Comparison of ENCODE assay signal across 11 cellular contexts in the genomic region with DNA sequence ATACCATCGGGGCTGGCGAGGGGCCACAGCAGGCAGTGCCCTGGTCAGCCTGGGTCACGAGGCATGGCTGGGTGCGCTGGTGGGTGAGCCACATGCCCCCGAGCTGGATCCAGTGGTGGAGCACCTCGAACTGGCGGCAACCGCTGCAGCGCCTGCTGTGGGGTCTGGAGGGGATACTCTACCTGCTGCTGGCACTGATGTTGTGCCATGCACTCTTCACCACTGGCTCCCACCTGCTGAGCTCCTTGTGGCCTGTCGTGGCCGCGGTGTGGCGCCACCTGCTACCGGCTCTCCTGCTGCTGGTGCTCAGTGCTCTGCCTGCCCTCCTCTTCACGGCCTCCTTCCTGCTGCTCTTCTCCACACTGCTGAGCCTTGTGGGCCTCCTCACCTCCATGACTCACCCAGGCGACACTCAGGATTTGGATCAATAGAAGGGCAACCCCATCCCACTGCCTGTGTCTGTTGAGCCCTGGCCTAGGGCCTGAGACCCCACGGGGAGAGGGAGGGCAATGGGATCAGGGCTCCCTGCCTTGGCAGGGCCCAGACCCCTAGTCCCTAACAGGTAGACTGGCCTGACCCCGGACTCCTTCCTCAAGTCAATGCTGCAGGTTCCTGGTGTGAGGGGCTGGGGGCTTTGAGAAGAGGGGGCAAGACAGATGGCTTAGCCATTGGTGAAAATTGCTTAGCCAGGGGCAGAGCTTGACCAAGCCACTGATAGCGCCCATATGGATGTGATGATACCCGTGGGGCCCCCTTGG. TPM values are rescaled to one million over a fixed set of nuclear protein-coding genes. Genes with fewer than 3 reads are reported as not detected.
DNase-seq lines count a peak whose midpoint lies in the region; ATAC-seq and TF ChIP-seq lines count a peak whose summit lies in the region.
"Had no signal": no experiment of that assay in that cellular context is flagged by ENCODE, and none has a peak within 500 bp of the region (broad histone marks: within the 10 kb centered on the region; RNA-seq: fewer than 3 reads in every experiment).

No MANE protein-coding gene starts in this region.

- no peak overlapping the region for H4K8ac ChIP-seq in H9 (replicated peaks; ENCODE audit: insufficient read length, low read depth, low read length)

- H2BK5ac ChIP-seq in H9 (ENCODE audit: insufficient read length, low read length) = no peak overlapping the region

- peaks cover 10 to 11% of the 10 kb centered on the region in 2 experiments; a peak in 4 of 5 replicates for H3K9me3 Mint-ChIP-seq in H9
- no peaks in the 10 kb centered on the region for H3K9me3 Mint-ChIP-seq in effector memory CD8-positive, alpha-beta T cell

- no peak overlapping the region for H3K4ac ChIP-seq in H9 (ENCODE audit: low read depth, low read length)

- H3T11ph ChIP-seq in H9 (ENCODE audit: low read length) = no peak overlapping the region

- peak; percentile 42 for TF ChIP-seq CTCF in 22Rv1 (IDR thresholded peaks at IDR 0.05)
- TF ChIP-seq CTCF in H9 (conservative IDR thresholded peaks at IDR 0.05) = peak; percentile 61

- no peak overlapping the region for H3K56ac ChIP-seq in H9 (ENCODE audit: insufficient read length, low read depth, low read length)

- H3K36me3 Mint-ChIP-seq in H9 (ENCODE audit: insufficient read depth in 1 of 3, low read depth in 3 of 3) = no peaks in the 10 kb centered on the region; a peak in 1 of 7 replicates
- H3K36me3 Mint-ChIP-seq in effector memory CD8-positive, alpha-beta T cell (ENCODE audit: insufficient read depth) = peaks cover 5% of the 10 kb centered on the region

- H2BK120ac ChIP-seq in H9 (ENCODE audit: low read depth, low read length, poor library complexity, severe bottlenecking) = no peak overlapping the region

- no peak overlapping the region for H2BK15ac ChIP-seq in H9 (ENCODE audit: low read depth, low read length)

- H3K27ac ChIP-seq in 22Rv1 (no peak overlapping the region), H9 (ENCODE audit: insufficient read length, low read depth, low read length) (no peak overlapping the region)

- H2AFZ ChIP-seq in H9 (ENCODE audit: low read length) = no peak overlapping the region

- no peak overlapping the region for H3K9ac ChIP-seq in H9 (ENCODE audit: extremely low read depth, insufficient read length, low read length)

- no peak overlapping the region for H3K27ac Mint-ChIP-seq in H9
- H3K27ac Mint-ChIP-seq in effector memory CD8-positive, alpha-beta T cell = no peak overlapping the region

- peaks cover 6% of the 10 kb centered on the region for H3K23me2 ChIP-seq in H9 (ENCODE audit: insufficient read length, low read depth, low read length, poor library complexity, severe bottlenecking)

- no peak overlapping the region for H2BK12ac ChIP-seq in H9 (ENCODE audit: insufficient read length, low read depth, low read length)

- WGBS in H9 (ENCODE audit: extremely low coverage, insufficient read length, low lambda C conversion rate) = no CpG with 5 or more reads among the region's 20 CpGs

- no peaks in the 10 kb centered on the region for H3K4me1 ChIP-seq in H9 (ENCODE audit: insufficient read depth, low read length)

- no peaks in the 10 kb centered on the region for H4K20me1 ChIP-seq in H9 (ENCODE audit: control insufficient read depth, insufficient read depth, insufficient read length)

- no peak overlapping the region for H2BK20ac ChIP-seq in H9 (ENCODE audit: low read depth, low read length, poor library complexity, severe bottlenecking)

- no peak overlapping the region for H3K4me3 Mint-ChIP-seq in H9
- no peak overlapping the region for H3K4me3 Mint-ChIP-seq in effector memory CD8-positive, alpha-beta T cell

- H3K9me3 ChIP-seq in H9 (ENCODE audit: control insufficient read depth, low read depth, low read length) = no peaks in the 10 kb centered on the region

- no peaks in the 10 kb centered on the region for H3K79me1 ChIP-seq in H9 (ENCODE audit: insufficient read depth, low read depth, low read length, poor library complexity, severe bottlenecking)

- DNase-seq in H9 (peak; percentile 74), pons (ENCODE audit: low spot score) (no peak), NCI-H748 treated with DMSO at 0.1 percent for 48 hours (lab: John Stamatoyannopoulos, UW) (no peak)
- DNase-seq in effector memory CD8-positive, alpha-beta T cell = no peak
- DNase-seq: activated T-cell treated with anti-CD3 and anti-CD28 coated beads for 4 hours, C1 segment of cervical spinal cord, KG1, mammary epithelial cell, NCI-H526 treated with DMSO at 0.1 percent for 48 hours had no signal

- no peak overlapping the region for H2AK5ac ChIP-seq in H9 (ENCODE audit: insufficient read length, low read length)

- peak; percentile 65 for ATAC-seq in effector memory CD8-positive, alpha-beta T cell (replicated peaks)
- ATAC-seq in HG03354 (IDR thresholded peaks at IDR 0.05; ENCODE audit: poor library complexity, severe bottlenecking, unreplicated experiment) = no peak

- no peak overlapping the region for H3K4me2 ChIP-seq in H9 (ENCODE audit: insufficient read depth, insufficient read length, low read length)

- no peak overlapping the region for H3K18ac ChIP-seq in H9 (ENCODE audit: insufficient read length, low read depth, low read length)

- H3K14ac ChIP-seq in H9 (ENCODE audit: insufficient read depth, low read length) = no peak overlapping the region

- no peak overlapping the region for H4K91ac ChIP-seq in H9 (ENCODE audit: insufficient read length, low read depth, low read length)

- no peak overlapping the region for H4K5ac ChIP-seq in H9 (ENCODE audit: insufficient read length, low read depth, low read length)

- H3K27me3 Mint-ChIP-seq in H9 (ENCODE audit: low read depth) = peaks cover 30% of the 10 kb centered on the region
- peaks cover 19 to 48% of the 10 kb centered on the region in 2 donors for H3K27me3 Mint-ChIP-seq in effector memory CD8-positive, alpha-beta T cell

- H3K4me1 Mint-ChIP-seq in H9 = peaks cover 13 to 14% of the 10 kb centered on the region in 2 experiments
- peaks cover 8 to 14% of the 10 kb centered on the region in 2 donors for H3K4me1 Mint-ChIP-seq in effector memory CD8-positive, alpha-beta T cell (ENCODE audit: low read depth in 2 of 2)

- no peaks in the 10 kb centered on the region for H3K79me2 ChIP-seq in H9 (ENCODE audit: insufficient read depth, low read length)

- no peak overlapping the region for H3K23ac ChIP-seq in H9 (ENCODE audit: insufficient read length, low read depth, low read length)

- H3K27me3 ChIP-seq in H9 (ENCODE audit: insufficient read depth, low read length) = peaks cover 8% of the 10 kb centered on the region; the same call in 1 of the 2 replicates

RNA-seq across cellular contexts. Expression of a gene that starts 0.6 kb away (rescaled TPM):
- not detected in 2 replicates for total RNA-seq in H9 (2021)
- total RNA-seq: mammary epithelial cell had no signal

RNA-seq across cellular contexts. Expression of a gene that starts 2.0 kb away (rescaled TPM):
- total RNA-seq in H9 (2021) = not detected in 2 replicates
- total RNA-seq: mammary epithelial cell had no signal

RNA-seq across cellular contexts. Expression of a gene that starts 16.3 kb away (rescaled TPM):
- total RNA-seq in H9 (2021) = 69.0 and 70.0 TPM in 2 replicates

RNA-seq across cellular contexts. Expression of a gene that starts 23.7 kb away (rescaled TPM):
- total RNA-seq in H9 (2021) = 27.2 and 30.8 TPM in 2 replicates

RNA-seq across cellular contexts. Expression of a gene that starts 23.8 kb away (rescaled TPM):
- total RNA-seq in H9 (2021) = 31.6 and 32.1 TPM in 2 replicates
